ENCODE assay signal across 22 cellular contexts in the genomic region with DNA sequence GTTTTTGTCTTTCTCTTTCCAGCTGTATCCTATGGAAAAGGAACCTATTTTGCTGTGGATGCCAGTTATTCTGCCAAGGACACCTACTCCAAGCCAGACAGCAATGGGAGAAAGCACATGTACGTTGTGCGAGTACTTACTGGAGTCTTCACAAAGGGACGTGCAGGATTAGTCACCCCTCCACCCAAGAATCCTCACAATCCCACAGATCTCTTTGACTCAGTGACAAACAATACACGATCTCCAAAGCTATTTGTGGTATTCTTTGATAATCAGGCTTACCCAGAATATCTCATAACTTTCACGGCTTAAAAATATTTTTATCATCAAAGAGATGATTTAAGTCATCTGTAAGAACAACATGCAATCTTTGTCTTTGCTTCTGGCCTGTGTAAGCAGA. TPM values are rescaled to one million over a fixed set of nuclear protein-coding genes. Genes with fewer than 3 reads are reported as not detected.
DNase-seq lines count a peak whose midpoint lies in the region; ATAC-seq and TF ChIP-seq lines count a peak whose summit lies in the region.
"Had no signal": no experiment of that assay in that cellular context is flagged by ENCODE, and none has a peak within 500 bp of the region (broad histone marks: within the 10 kb centered on the region; RNA-seq: fewer than 3 reads in every experiment).

No MANE protein-coding gene starts in this region.

- TF ChIP-seq RAD21 in HCT116 (IDR thresholded peaks at IDR 0.05; ENCODE audit: low read depth): no peak

- no peaks in the 10 kb centered on the region for H3K36me3 ChIP-seq in ACC112 (ENCODE audit: insufficient read depth, low read length)
- no peaks in the 10 kb centered on the region for H3K36me3 ChIP-seq in HCT116 (ENCODE audit: control insufficient read depth in 1 of 2, insufficient read depth in 2 of 2, low read length in 2 of 2)
- H3K36me3 ChIP-seq in adipocyte (ENCODE audit: control insufficient read depth, insufficient read depth, low read length, severe bottlenecking): no peaks in the 10 kb centered on the region
- H3K36me3 ChIP-seq in upper lobe of right lung: no peaks in the 10 kb centered on the region
- H3K36me3 ChIP-seq: gastrocnemius medialis, stomach, uterus had no signal

- DNase-seq in HCT116 (ENCODE audit: low read depth, low spot score) (peak; percentile 3), adipocyte (ENCODE audit: low read depth) (peak; percentile 29), foreskin fibroblast (peak; percentile 3 to 17), NCI-H345 (lab: John Stamatoyannopoulos, UW) (no peak), upper lobe of right lung (no peak), GDM1 (lab: John Stamatoyannopoulos, UW) (no peak)
- DNase-seq: activated B cell treated with CpG ODN at 0.5 μM for 24 hours; DMS 273 treated with DMSO at 0.1 percent for 48 hours; gastrocnemius medialis; NCI-H1417; NCI-H82; nephron progenitor cell; psoas muscle; small intestine; stimulated activated CD4-positive, alpha-beta T cell treated with anti-CD3 and anti-CD28 coated beads, Interleukin-4, amount 100 ng/mL, for 1 hour; stomach; uterus had no signal

- H3K9ac ChIP-seq in HCT116 (ENCODE audit: low read length) (peak overlapping the region; percentile 13; the same call in 1 of the 2 replicates), adipocyte (ENCODE audit: low read length) (no peak overlapping the region)

- H3K4me2 ChIP-seq in HCT116 (ENCODE audit: low read length): peak overlapping the region; percentile 59

- H2AFZ ChIP-seq in ACC112 (ENCODE audit: low read length, unreplicated experiment) (peak overlapping the region; percentile 39), HCT116 (ENCODE audit: low read depth, low read length, poor library complexity, severe bottlenecking) (peak overlapping the region; percentile 62)

- peaks cover 11% of the 10 kb centered on the region for H3K4me1 ChIP-seq in ACC112 (ENCODE audit: control insufficient read depth, insufficient read depth, low read length, unreplicated experiment)
- peaks cover 3 to 17% of the 10 kb centered on the region in 2 experiments; a peak in 3 of 4 replicates for H3K4me1 ChIP-seq in HCT116 (ENCODE audit: control insufficient read depth in 1 of 2, insufficient read depth in 2 of 2, low read length in 2 of 2)
- no peaks in the 10 kb centered on the region for H3K4me1 ChIP-seq in adipocyte (ENCODE audit: control insufficient read depth, insufficient read depth, low read length)
- no peaks in the 10 kb centered on the region for H3K4me1 ChIP-seq in upper lobe of right lung
- H3K4me1 ChIP-seq: gastrocnemius medialis, psoas muscle, uterus had no signal

- BruUV-seq in HCT116 (replicated peaks; lab: Mats Ljungman, UMichigan): no TSS peak

- POLR2A ChIA-PET in HCT116 (lab: Charles Lee): no interaction called here

- H4K20me1 ChIP-seq in HCT116 (ENCODE audit: insufficient read depth): no peaks in the 10 kb centered on the region

- H3K27me3 ChIP-seq in ACC112 (ENCODE audit: insufficient read depth, low read length) (no peaks in the 10 kb centered on the region), HCT116 (ENCODE audit: insufficient read depth, low read length) (no peaks in the 10 kb centered on the region), adipocyte (replicated peaks; ENCODE audit: control insufficient read depth, insufficient read depth, low read length) (peaks cover 4% of the 10 kb centered on the region), upper lobe of right lung (no peaks in the 10 kb centered on the region)
- H3K27me3 ChIP-seq: gastrocnemius medialis, stomach, uterus had no signal

- RAD21 ChIA-PET in HCT116 (lab: Charles Lee; ENCODE audit: low non-redundant PET in 1 of 2, low total read pairs in 2 of 2, uncharacterized antibody in 2 of 2, unreplicated experiment in 2 of 2): no interaction called here

- CTCF ChIA-PET in HCT116 (lab: Charles Lee): no interaction called here

- H3K79me2 ChIP-seq in ACC112 (ENCODE audit: control insufficient read depth, insufficient read depth, low read length, unreplicated experiment) (no peaks in the 10 kb centered on the region), HCT116 (ENCODE audit: insufficient read depth, low read length) (no peaks in the 10 kb centered on the region)

- TF ChIP-seq POLR2A in HCT116 (IDR thresholded peaks at IDR 0.05; ENCODE audit: borderline replicate concordance, extremely low read depth, insufficient read depth, insufficient read length): no peak

- ATAC-seq in HCT116 (peak; percentile 70), GM19324 (IDR thresholded peaks at IDR 0.05; ENCODE audit: low FRiP score, unreplicated experiment) (no peak), upper lobe of right lung (no peak)
- ATAC-seq: activated naive CD4-positive, alpha-beta T cell treated with anti-CD3 and anti-CD28 coated beads, Interleukin-2, amount 50 U/mL, for 72 hours; gastrocnemius medialis; psoas muscle had no signal

- no peak overlapping the region for H3K27ac ChIP-seq in ACC112 (ENCODE audit: low read depth, low read length)
- no peak overlapping the region for H3K27ac ChIP-seq in HCT116 (ENCODE audit: low read depth, low read length)
- no peak overlapping the region for H3K27ac ChIP-seq in upper lobe of right lung
- H3K27ac ChIP-seq: gastrocnemius medialis, psoas muscle, stomach, uterus had no signal

- TF ChIP-seq CTCF in HCT116 (IDR thresholded peaks at IDR 0.05 in 2 of 3, conservative IDR thresholded peaks at IDR 0.05 in 1 of 3; ENCODE audit: borderline replicate concordance in 1 of 3, insufficient read depth in 1 of 3, low read depth in 2 of 3, low read length in 2 of 3): no peak
- no peak for TF ChIP-seq CTCF in foreskin fibroblast (IDR thresholded peaks at IDR 0.05; ENCODE audit: low read depth, low read length)
- no peak for TF ChIP-seq CTCF in upper lobe of right lung (IDR thresholded peaks at IDR 0.05)

- H3K9me2 ChIP-seq in HCT116 (ENCODE audit: insufficient read depth): no peaks in the 10 kb centered on the region

- intact Hi-C loops in HCT116 (cut with micrococcal nuclease) (no loop called here), upper lobe of right lung (cut with DNase I) (no loop called here)

- H3K4me3 ChIP-seq in ACC112 (ENCODE audit: low read depth, low read length) (no peak overlapping the region), HCT116 (replicated peaks in 1 of 2; ENCODE audit: low read depth in 1 of 2, low read length in 2 of 2) (peak overlapping the region in 1 of 2 experiments; percentile 19; a peak in 1 of 4 replicates), adipocyte (ENCODE audit: low read length) (no peak overlapping the region), foreskin fibroblast (ENCODE audit: low read depth in 1 of 2, low read length in 2 of 2) (no peak overlapping the region), upper lobe of right lung (no peak overlapping the region)
- H3K4me3 ChIP-seq: gastrocnemius medialis, psoas muscle, stomach, uterus had no signal

- no peaks in the 10 kb centered on the region for H3K9me3 ChIP-seq in HCT116 (ENCODE audit: control insufficient read depth in 1 of 2, insufficient read depth in 1 of 2, low read depth in 1 of 2, low read length in 2 of 2)
- no peaks in the 10 kb centered on the region for H3K9me3 ChIP-seq in adipocyte (ENCODE audit: control insufficient read depth, low read length)
- no peaks in the 10 kb centered on the region for H3K9me3 ChIP-seq in upper lobe of right lung
- H3K9me3 ChIP-seq: gastrocnemius medialis, psoas muscle, stomach, uterus had no signal

TF ChIP-seq in HCT116, 20 proteins besides CTCF, POLR2A, EP300 and RAD21:
- TF ChIP-seq EZH2phosphoT487 (IDR thresholded peaks at IDR 0.05; ENCODE audit: borderline replicate concordance) (no peak), YY1 (IDR thresholded peaks at IDR 0.05; ENCODE audit: extremely low read depth, insufficient replicate concordance, low read depth, low read length) (no peak), FOSL1 (IDR thresholded peaks at IDR 0.05; ENCODE audit: low read depth) (peak; percentile 16; the same call in 1 of the 2 replicates), POLR2AphosphoS5 (IDR thresholded peaks at IDR 0.05; ENCODE audit: low read depth, low read length) (no peak), REST (IDR thresholded peaks at IDR 0.05; ENCODE audit: low read depth) (no peak), JUND (IDR thresholded peaks at IDR 0.05) (peak; percentile 40; the same call in 1 of the 2 replicates), EGR1 (IDR thresholded peaks at IDR 0.05; ENCODE audit: low read depth) (no peak), EZH2 (IDR thresholded peaks at IDR 0.05) (no peak), ZNF274 (IDR thresholded peaks at IDR 0.05; ENCODE audit: low read depth, low read length) (no peak)
- TF ChIP-seq, protein P1, sequence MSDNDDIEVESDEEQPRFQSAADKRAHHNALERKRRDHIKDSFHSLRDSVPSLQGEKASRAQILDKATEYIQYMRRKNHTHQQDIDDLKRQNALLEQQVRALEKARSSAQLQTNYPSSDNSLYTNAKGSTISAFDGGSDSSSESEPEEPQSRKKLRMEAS (IDR thresholded peaks at IDR 0.05): 0 out of 2 replicates have a peak, but pooled peaks have one; percentile 13

RNA-seq across cellular contexts. Expression of gene PARP14, which starts 44.9 kb away (rescaled TPM):
- total RNA-seq in HCT116 (2021; ENCODE audit: unreplicated experiment): 12.2 TPM
- 4.6 and 4.8 TPM in 2 replicates for polyA plus RNA-seq in HCT116 (2012)
- total RNA-seq in upper lobe of right lung: 131 TPM

RNA-seq across cellular contexts. Expression of gene PARP15, which starts 58.3 kb away (rescaled TPM):
- total RNA-seq in HCT116 (2021; ENCODE audit: unreplicated experiment): 0.12 TPM
- not detected in 2 replicates for polyA plus RNA-seq in HCT116 (2012)
- total RNA-seq in upper lobe of right lung: 9.7 TPM
- total RNA-seq: A172, SK-MEL-5 had no signal

Comparison
In these comparisons a context has a peak if more than half of its experiments do, and no peak if none do; other contexts are left out.
1. DNase-seq: peak in HCT116 (single experiment), adipocyte (single experiment) and foreskin fibroblast (2 of 2); none in NCI-H345 (single experiment), upper lobe of right lung (single experiment) and GDM1 (single experiment).
2. RNA of gene PARP14, which starts 44.9 kb away (total RNA-seq): 131 TPM in upper lobe of right lung (single experiment); 12.2 TPM in HCT116 (single experiment); every median in the first group is over 10 times any median in the second.